In genomic region chr13:45402641-45403040, GRCh38 we compare ENCODE assay signal across 17 cellular contexts. TPM values are rescaled to one million over a fixed set of nuclear protein-coding genes. Genes with fewer than 3 reads are reported as not detected.
DNase-seq lines count a peak whose midpoint lies in the region; ATAC-seq and TF ChIP-seq lines count a peak whose summit lies in the region.
"Had no signal": no experiment of that assay in that cellular context is flagged by ENCODE, and none has a peak within 500 bp of the region (broad histone marks: within the 10 kb centered on the region; RNA-seq: fewer than 3 reads in every experiment).

No MANE protein-coding gene starts in this region.

- intact Hi-C loops in Right ventricle myocardium inferior (cut with DNase I) = no loop called here
- intact Hi-C loops in cardiac septum (cut with DNase I) = no loop called here
- intact Hi-C loops in left cardiac atrium (cut with DNase I) = no loop called here
- intact Hi-C loops in left lung (cut with DNase I) = no loop called here

- H3K27ac ChIP-seq in left lung = no peak overlapping the region
- H3K27ac ChIP-seq: A549 had no signal

- peaks cover 38% of the 10 kb centered on the region for H3K4me1 Mint-ChIP-seq in stimulated activated effector memory CD8-positive, alpha-beta T cell treated with anti-CD3 and anti-CD28 coated beads, Interleukin-12 subunit alpha, Interleukin-12 subunit beta, amount 100 ng/mL, for 72 hours

- H3K4me1 ChIP-seq in left lung = no peaks in the 10 kb centered on the region

- H3K9me3 Mint-ChIP-seq in stimulated activated effector memory CD8-positive, alpha-beta T cell treated with anti-CD3 and anti-CD28 coated beads, Interleukin-12 subunit alpha, Interleukin-12 subunit beta, amount 100 ng/mL, for 72 hours = no peaks in the 10 kb centered on the region
- H3K9me3 Mint-ChIP-seq: CD14-positive monocyte, IgD-negative memory B cell had no signal

- TF ChIP-seq CTCF in left lung (IDR thresholded peaks at IDR 0.05) = no peak

- H3K36me3 ChIP-seq in left lung = peaks cover 3 to 81% of the 10 kb centered on the region in 2 donors

- no peak for DNase-seq in Right ventricle myocardium inferior (ENCODE audit: missing footprints)
- no peak for DNase-seq in cardiac septum (ENCODE audit: low spot score)
- no peak for DNase-seq in left cardiac atrium
- DNase-seq in left lung = no peak
- no peak for DNase-seq in stimulated activated effector memory CD8-positive, alpha-beta T cell treated with anti-CD3 and anti-CD28 coated beads, Interleukin-12 subunit alpha, Interleukin-12 subunit beta, amount 100 ng/mL, for 72 hours (ENCODE audit: low spot score in 2 of 2)
- no peak for DNase-seq in stimulated activated CD4-positive, alpha-beta T cell treated with anti-CD3 and anti-CD28 coated beads, Interleukin-1b, Interleukin-23, amount 100 ng/mL, for 48 hours
- DNase-seq in activated CD4-positive, CD25-positive, alpha-beta regulatory T cell treated with anti-CD3 and anti-CD28 coated beads, Interleukin-2, amount 50 U/mL, for 72 hours = no peak
- DNase-seq: COR-L47, DMS153, EL, HCEC 1CT, NCI-H345, NCI-H526 treated with DMSO at 0.1 percent for 48 hours had no signal

- H3K27ac Mint-ChIP-seq in stimulated activated effector memory CD8-positive, alpha-beta T cell treated with anti-CD3 and anti-CD28 coated beads, Interleukin-12 subunit alpha, Interleukin-12 subunit beta, amount 100 ng/mL, for 72 hours = peak overlapping the region; percentile 89
- H3K27ac Mint-ChIP-seq: IgD-negative memory B cell had no signal

- ATAC-seq in Right ventricle myocardium inferior (peak; percentile 86), left cardiac atrium (peak; percentile 53 to 74), left lung (peak; percentile 57), GM19397 (IDR thresholded peaks at IDR 0.05; ENCODE audit: unreplicated experiment) (no peak)
- ATAC-seq in stimulated activated effector memory CD8-positive, alpha-beta T cell treated with anti-CD3 and anti-CD28 coated beads, Interleukin-12 subunit alpha, Interleukin-12 subunit beta, amount 100 ng/mL, for 72 hours = no peak
- ATAC-seq: A549 had no signal

- no peaks in the 10 kb centered on the region for H3K9me3 ChIP-seq in left lung
- H3K9me3 ChIP-seq: A549 had no signal

- no peak overlapping the region for H3K4me3 Mint-ChIP-seq in stimulated activated effector memory CD8-positive, alpha-beta T cell treated with anti-CD3 and anti-CD28 coated beads, Interleukin-12 subunit alpha, Interleukin-12 subunit beta, amount 100 ng/mL, for 72 hours
- H3K4me3 Mint-ChIP-seq: CD14-positive monocyte, IgD-negative memory B cell had no signal

- no peak overlapping the region for H3K4me3 ChIP-seq in left lung
- H3K4me3 ChIP-seq: A549 had no signal

- peaks cover 96% of the 10 kb centered on the region for H3K36me3 Mint-ChIP-seq in stimulated activated effector memory CD8-positive, alpha-beta T cell treated with anti-CD3 and anti-CD28 coated beads, Interleukin-12 subunit alpha, Interleukin-12 subunit beta, amount 100 ng/mL, for 72 hours

- H3K27me3 ChIP-seq in left lung = no peaks in the 10 kb centered on the region

RNA-seq across cellular contexts. Expression of gene SLC25A30, which starts 15.5 kb away (rescaled TPM):
- total RNA-seq in Right ventricle myocardium inferior = 150 TPM
- 83.4 TPM for total RNA-seq in cardiac septum
- 10 to 100 TPM; 57.9 to 73.8 TPM for total RNA-seq in left cardiac atrium
- 10 to 100 TPM; 20.9 to 25.1 TPM for total RNA-seq in left lung

Comparison
In these comparisons a context has a peak if more than half of its experiments do, and no peak if none do; other contexts are left out.
1. ATAC-seq: peak in Right ventricle myocardium inferior (single experiment), left cardiac atrium (2 of 2) and left lung (single experiment); none in stimulated activated effector memory CD8-positive, alpha-beta T cell treated with anti-CD3 and anti-CD28 coated beads, Interleukin-12 subunit alpha, Interleukin-12 subunit beta, amount 100 ng/mL, for 72 hours (single experiment) and GM19397 (single experiment).